1 cellular context compared by ENCODE assay signal in the genomic region with DNA sequence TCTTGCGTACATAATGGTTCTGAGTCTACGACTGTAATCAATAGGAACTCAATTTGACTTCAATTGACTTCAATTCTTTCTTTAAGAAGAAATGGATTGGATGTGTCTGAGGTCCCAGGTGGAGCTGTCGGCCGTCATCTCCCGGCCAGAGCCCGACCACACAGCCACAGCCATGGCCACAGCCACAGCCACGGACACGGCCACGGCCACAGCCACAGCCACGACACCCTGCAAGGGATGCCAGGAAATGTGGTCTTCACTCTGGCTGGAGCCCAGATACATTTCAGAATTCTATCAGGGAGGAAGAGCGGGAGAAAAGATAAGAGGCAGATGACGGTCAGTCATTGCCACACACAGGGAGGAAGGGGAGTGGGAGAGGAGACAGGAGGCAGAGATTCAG.
TF ChIP-seq lines count a peak whose summit lies in the region.

No MANE protein-coding gene starts in this region.

TF ChIP-seq in K562, 482 proteins besides CTCF, POLR2A, EP300 and RAD21:
- TF ChIP-seq KLF1 (tag; IDR thresholded peaks at IDR 0.05) (no peak), ZNF263 (CRISPR knock-in tag; IDR thresholded peaks at IDR 0.05; ENCODE audit: borderline replicate concordance) (peak; percentile 64; the same call in 1 of the 2 replicates)
- TF ChIP-seq, protein P1, sequence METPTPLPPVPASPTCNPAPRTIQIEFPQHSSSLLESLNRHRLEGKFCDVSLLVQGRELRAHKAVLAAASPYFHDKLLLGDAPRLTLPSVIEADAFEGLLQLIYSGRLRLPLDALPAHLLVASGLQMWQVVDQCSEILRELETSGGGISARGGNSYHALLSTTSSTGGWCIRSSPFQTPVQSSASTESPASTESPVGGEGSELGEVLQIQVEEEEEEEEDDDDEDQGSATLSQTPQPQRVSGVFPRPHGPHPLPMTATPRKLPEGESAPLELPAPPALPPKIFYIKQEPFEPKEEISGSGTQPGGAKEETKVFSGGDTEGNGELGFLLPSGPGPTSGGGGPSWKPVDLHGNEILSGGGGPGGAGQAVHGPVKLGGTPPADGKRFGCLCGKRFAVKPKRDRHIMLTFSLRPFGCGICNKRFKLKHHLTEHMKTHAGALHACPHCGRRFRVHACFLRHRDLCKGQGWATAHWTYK (CRISPR knock-in tag; IDR thresholded peaks at IDR 0.05), result peak; percentile 96
